ENCODE assay signal across 1 cellular context in the genomic region with DNA sequence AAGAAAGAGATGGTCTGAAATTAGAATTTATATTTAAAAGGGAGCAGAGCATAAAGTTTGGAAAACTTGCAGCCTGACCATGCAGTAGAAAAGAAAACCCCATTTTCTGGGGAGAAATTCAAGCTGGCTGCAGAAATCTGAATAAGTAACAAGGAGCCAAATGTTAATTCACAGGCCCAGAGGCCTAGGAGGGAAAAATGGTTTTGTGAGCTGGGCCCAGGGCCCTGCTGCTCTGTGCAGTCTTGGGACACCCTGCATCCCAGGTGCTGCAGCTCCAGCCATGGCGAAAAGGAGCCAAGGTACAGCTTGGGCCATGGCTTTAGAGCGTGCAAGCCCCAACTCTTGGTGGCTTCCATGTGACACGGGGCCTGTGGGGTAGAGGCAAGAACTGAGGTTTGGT.
TF ChIP-seq lines count a peak whose summit lies in the region.

No MANE protein-coding gene starts in this region.

TF ChIP-seq in HEK293, 187 proteins besides CTCF, POLR2A, EP300 and RAD21 (continued from another document):
- TF ChIP-seq, protein P1, sequence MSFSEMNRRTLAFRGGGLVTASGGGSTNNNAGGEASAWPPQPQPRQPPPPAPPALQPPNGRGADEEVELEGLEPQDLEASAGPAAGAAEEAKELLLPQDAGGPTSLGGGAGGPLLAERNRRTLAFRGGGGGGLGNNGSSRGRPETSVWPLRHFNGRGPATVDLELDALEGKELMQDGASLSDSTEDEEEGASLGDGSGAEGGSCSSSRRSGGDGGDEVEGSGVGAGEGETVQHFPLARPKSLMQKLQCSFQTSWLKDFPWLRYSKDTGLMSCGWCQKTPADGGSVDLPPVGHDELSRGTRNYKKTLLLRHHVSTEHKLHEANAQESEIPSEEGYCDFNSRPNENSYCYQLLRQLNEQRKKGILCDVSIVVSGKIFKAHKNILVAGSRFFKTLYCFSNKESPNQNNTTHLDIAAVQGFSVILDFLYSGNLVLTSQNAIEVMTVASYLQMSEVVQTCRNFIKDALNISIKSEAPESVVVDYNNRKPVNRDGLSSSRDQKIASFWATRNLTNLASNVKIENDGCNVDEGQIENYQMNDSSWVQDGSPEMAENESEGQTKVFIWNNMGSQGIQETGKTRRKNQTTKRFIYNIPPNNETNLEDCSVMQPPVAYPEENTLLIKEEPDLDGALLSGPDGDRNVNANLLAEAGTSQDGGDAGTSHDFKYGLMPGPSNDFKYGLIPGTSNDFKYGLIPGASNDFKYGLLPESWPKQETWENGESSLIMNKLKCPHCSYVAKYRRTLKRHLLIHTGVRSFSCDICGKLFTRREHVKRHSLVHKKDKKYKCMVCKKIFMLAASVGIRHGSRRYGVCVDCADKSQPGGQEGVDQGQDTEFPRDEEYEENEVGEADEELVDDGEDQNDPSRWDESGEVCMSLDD (tag by site-specific recombination; IDR thresholded peaks at IDR 0.05): no peak
- TF ChIP-seq ZBTB7A (tag by site-specific recombination; IDR thresholded peaks at IDR 0.05; ENCODE audit: low read depth) (no peak), ZNF623 (tag by site-specific recombination; IDR thresholded peaks at IDR 0.05) (no peak)
